In the genomic region with DNA sequence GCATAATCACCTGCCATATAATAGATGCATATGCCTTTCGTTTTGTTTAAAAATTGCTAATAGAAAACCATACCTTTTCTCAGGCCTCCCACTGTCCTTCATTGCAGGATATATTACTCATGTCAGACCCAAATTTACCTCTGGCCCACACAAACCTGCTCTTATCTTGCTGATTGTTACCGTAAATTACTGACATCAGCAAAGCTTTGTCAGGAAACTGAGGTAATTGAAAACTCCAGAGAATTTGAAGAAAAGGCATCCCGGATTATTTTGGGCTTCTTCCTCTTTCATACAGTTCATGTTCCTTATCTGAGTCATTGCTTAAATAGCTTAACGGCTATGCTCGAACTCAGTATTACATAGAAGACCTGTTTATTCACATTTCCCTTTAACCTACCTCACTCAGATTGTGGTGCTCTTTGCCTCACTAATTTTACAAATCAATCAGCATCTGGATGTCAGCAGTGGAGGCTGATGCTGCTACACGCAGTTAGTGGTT, we compare ENCODE assay signal across 10 cellular contexts.
A peak's percentile ranks its signal among the peaks of the same experiment; 100 is the strongest.
DNase-seq lines count a peak whose midpoint lies in the region; ATAC-seq and TF ChIP-seq lines count a peak whose summit lies in the region.
"Had no signal": no experiment of that assay in that cellular context is flagged by ENCODE, and none has a peak within 500 bp of the region (broad histone marks: within the 10 kb centered on the region; RNA-seq: fewer than 3 reads in every experiment).

No MANE protein-coding gene starts in this region.

- H3K4me3 ChIP-seq in mucosa of descending colon, result no peak overlapping the region
- H3K4me3 ChIP-seq in uterus, result no peak overlapping the region
- H3K4me3 ChIP-seq: SK-N-MC had no signal

- H3K36me3 ChIP-seq in mucosa of descending colon (ENCODE audit: low read depth) (no peaks in the 10 kb centered on the region), uterus (no peaks in the 10 kb centered on the region)

- H3K9me3 ChIP-seq in mucosa of descending colon (no peaks in the 10 kb centered on the region), uterus (no peaks in the 10 kb centered on the region)

- intact Hi-C loops in mucosa of descending colon (cut with DNase I, micrococcal nuclease) (no loop called here), uterus (cut with DNase I; ENCODE audit: low total_unique reads) (no loop called here)

- H3K27me3 ChIP-seq in uterus, result no peaks in the 10 kb centered on the region

- H3K27ac ChIP-seq in uterus, result no peak overlapping the region
- H3K27ac ChIP-seq: SK-N-MC had no signal

- DNase-seq in NOMO-1 treated with dmso at 0.1 percent for 144 hours (lab: John Stamatoyannopoulos, UW; ENCODE audit: unreplicated experiment), result peak; percentile 38
- DNase-seq in mucosa of descending colon, result no peak
- DNase-seq in NCI-H187 (lab: John Stamatoyannopoulos, UW), result no peak
- no peak for DNase-seq in uterus
- DNase-seq in stimulated activated CD4-positive, alpha-beta T cell treated with anti-CD3 and anti-CD28 coated beads, Interleukin-15, amount 100 ng/mL, for 24 hours, result no peak
- DNase-seq in NCI-H1694 treated with DMSO at 0.1 percent for 48 hours (lab: John Stamatoyannopoulos, UW), result no peak
- DNase-seq: H7 had no signal

- TF ChIP-seq POLR2A in uterus (IDR thresholded peaks at IDR 0.05), result no peak

- H3K4me1 ChIP-seq in mucosa of descending colon (ENCODE audit: low read depth) (no peaks in the 10 kb centered on the region), uterus (no peaks in the 10 kb centered on the region)

- ATAC-seq in GM18909 (IDR thresholded peaks at IDR 0.05; ENCODE audit: poor library complexity, unreplicated experiment), result peak; percentile 66
- peak; percentile 48 for ATAC-seq in HG02763 (IDR thresholded peaks at IDR 0.05; ENCODE audit: unreplicated experiment)
- ATAC-seq in mucosa of descending colon, result peak; percentile 36

- TF ChIP-seq CTCF in mucosa of descending colon (IDR thresholded peaks at IDR 0.05), result no peak
- TF ChIP-seq CTCF in uterus (IDR thresholded peaks at IDR 0.05), result no peak
